In the genomic region with DNA sequence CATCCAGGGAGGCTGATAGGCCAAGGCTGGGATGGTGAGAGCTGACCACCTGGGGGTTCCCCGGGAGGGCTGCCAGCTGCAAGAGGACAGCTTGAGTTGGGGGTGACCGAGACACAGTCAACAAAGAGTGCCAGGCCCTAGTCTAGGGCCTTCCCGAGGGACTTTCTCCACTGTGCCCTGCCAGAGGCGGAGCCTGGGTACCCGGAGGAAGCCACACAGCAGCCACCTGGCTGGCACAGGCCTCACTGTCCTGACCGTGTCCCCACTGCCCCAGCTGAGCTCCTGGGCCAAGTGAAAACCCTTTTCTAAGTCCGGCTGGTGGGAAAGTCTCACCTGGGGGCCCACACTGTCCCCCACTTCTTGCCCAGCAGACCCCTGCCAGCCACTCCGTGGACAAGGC, we compare ENCODE assay signal across 30 cellular contexts.
DNase-seq lines count a peak whose midpoint lies in the region; ATAC-seq, FAIRE-seq and TF ChIP-seq lines count a peak whose summit lies in the region.
"Had no signal": no experiment of that assay in that cellular context is flagged by ENCODE, and none has a peak within 500 bp of the region (broad histone marks: within the 10 kb centered on the region; RNA-seq: fewer than 3 reads in every experiment).

No MANE protein-coding gene starts in this region.

- no peaks in the 10 kb centered on the region for H3K27me3 ChIP-seq in right cardiac atrium (ENCODE audit: control insufficient read depth, insufficient read depth)
- H3K27me3 ChIP-seq in NT2/D1 (ENCODE audit: insufficient read depth, insufficient read length): no peaks in the 10 kb centered on the region
- H3K27me3 ChIP-seq in Peyer's patch: no peaks in the 10 kb centered on the region
- H3K27me3 ChIP-seq: ascending aorta, cardiac muscle cell, pancreas, upper lobe of right lung had no signal

- peaks cover 14% of the 10 kb centered on the region for H3K4me1 ChIP-seq in right cardiac atrium (ENCODE audit: control insufficient read depth, insufficient read depth, low read length)
- peaks cover 22% of the 10 kb centered on the region for H3K4me1 ChIP-seq in NT2/D1 (ENCODE audit: insufficient read depth, insufficient read length)
- H3K4me1 ChIP-seq in kidney (ENCODE audit: control insufficient read depth in 1 of 2, insufficient read depth in 1 of 2, low read depth in 1 of 2, low read length in 2 of 2): peaks cover 5 to 13% of the 10 kb centered on the region in 2 donors
- peaks cover 0 to 25% (median 0%) of the 10 kb centered on the region in 4 donors for H3K4me1 ChIP-seq in Peyer's patch
- H3K4me1 ChIP-seq: A549, ascending aorta had no signal

- CTCF ChIA-PET in RWPE1 (lab: Yijun Ruan, JAX): no interaction called here

- H3K36me3 ChIP-seq in NT2/D1 (ENCODE audit: insufficient read depth, insufficient read length, low read length): no peaks in the 10 kb centered on the region
- H3K36me3 ChIP-seq in kidney (ENCODE audit: control insufficient read depth in 1 of 2, insufficient read depth in 2 of 2, low read length in 2 of 2): no peaks in the 10 kb centered on the region
- no peaks in the 10 kb centered on the region for H3K36me3 ChIP-seq in Peyer's patch
- H3K36me3 ChIP-seq: cardiac muscle cell, pancreas, upper lobe of right lung had no signal

- DNase-seq in right cardiac atrium (peak in 2 of 3 donors; percentile 31 to 34), Right ventricle myocardium superior (no peak), NT2/D1 (ENCODE audit: low read depth, low spot score) (no peak), kidney (peak; percentile 47), RWPE1 (ENCODE audit: low spot score) (no peak), GM12891 (ENCODE audit: insufficient read length, low spot score) (no peak), Peyer's patch (no peak)
- no peak for DNase-seq in stimulated activated naive CD8-positive, alpha-beta T cell treated with anti-CD3 and anti-CD28 coated beads, Interleukin-15, amount 100 ng/mL, for 72 hours
- DNase-seq: activated CD4-positive, alpha-beta T cell treated with anti-CD3 and anti-CD28 coated beads for 48 hours; activated effector memory CD4-positive, alpha-beta T cell treated with Interleukin-2 at 50 U/mL for 16 hours; activated T-cell treated with anti-CD3 and anti-CD28 coated beads, Interleukin-2, amount 50 U/mL, for 1 hour; CD4-positive, alpha-beta T cell; effector CD4-positive, alpha-beta T cell; hippocampal formation; left cardiac atrium; NCI-H1105; NCI-H1930; NCI-H526 treated with DMSO at 0.1 percent for 48 hours; stimulated activated CD4-positive, alpha-beta T cell treated with anti-CD3 and anti-CD28 coated beads, Interleukin-1b, Interleukin-23, amount 100 ng/mL, for 48 hours; stimulated activated naive CD4-positive, alpha-beta T cell treated with Interleukin-2 at 50 U/mL for 16 hours; T1000; upper lobe of right lung had no signal

- ATAC-seq in right cardiac atrium (no peak), Right ventricle myocardium superior (ENCODE audit: poor library complexity) (no peak)
- no peak for ATAC-seq in stimulated activated naive CD8-positive, alpha-beta T cell treated with anti-CD3 and anti-CD28 coated beads, Interleukin-15, amount 100 ng/mL, for 72 hours
- ATAC-seq: A549; activated naive CD4-positive, alpha-beta T cell treated with anti-CD3 and anti-CD28 coated beads, Interleukin-2, amount 50 U/mL, for 72 hours; left cardiac atrium; upper lobe of right lung had no signal

- POLR2A ChIA-PET in RWPE1 (lab: Yijun Ruan, JAX; ENCODE audit: low non-redundant PET): no interaction called here

- H3K9ac ChIP-seq in NT2/D1 (ENCODE audit: insufficient read length, low read depth) (peak overlapping the region; percentile 4), kidney (ENCODE audit: low read length in 2 of 2) (no peak overlapping the region)
- H3K9ac ChIP-seq: GM23248 had no signal

- 87% methylated on average over 8 of the region's 8 CpGs for WGBS in right cardiac atrium

- no peaks in the 10 kb centered on the region for H3K27me3 Mint-ChIP-seq in stimulated activated naive CD8-positive, alpha-beta T cell treated with anti-CD3 and anti-CD28 coated beads, Interleukin-15, amount 100 ng/mL, for 72 hours
- H3K27me3 Mint-ChIP-seq: CD4-positive, alpha-beta T cell had no signal

- intact Hi-C loops in right cardiac atrium (cut with DNase I): no loop called here
- intact Hi-C loops in Right ventricle myocardium superior (cut with DNase I): no loop called here
- intact Hi-C loops in kidney (cut with DNase I): no loop called here

- TF ChIP-seq POLR2A in GM12891 (IDR thresholded peaks at IDR 0.05; ENCODE audit: low read depth, low read length) (no peak), Peyer's patch (IDR thresholded peaks at IDR 0.05) (no peak)

- FAIRE-seq in kidney (lab: Jason Lieb, UNC): no peak
- no peak for FAIRE-seq in GM12891 (lab: Jason Lieb, UNC)
- FAIRE-seq: A549, colon, pancreas had no signal

- no peak overlapping the region for H3K27ac Mint-ChIP-seq in stimulated activated naive CD8-positive, alpha-beta T cell treated with anti-CD3 and anti-CD28 coated beads, Interleukin-15, amount 100 ng/mL, for 72 hours
- H3K27ac Mint-ChIP-seq: activated naive CD4-positive, alpha-beta T cell treated with anti-CD3 and anti-CD28 coated beads, Interleukin-2, amount 50 U/mL, for 72 hours; CD4-positive, alpha-beta T cell had no signal

- peaks cover 0 to 7% of the 10 kb centered on the region in 2 donors for H3K9me3 Mint-ChIP-seq in stimulated activated naive CD8-positive, alpha-beta T cell treated with anti-CD3 and anti-CD28 coated beads, Interleukin-15, amount 100 ng/mL, for 72 hours
- H3K9me3 Mint-ChIP-seq: activated naive CD4-positive, alpha-beta T cell treated with anti-CD3 and anti-CD28 coated beads, Interleukin-2, amount 50 U/mL, for 72 hours; CD4-positive, alpha-beta T cell had no signal

- TF ChIP-seq CTCF in kidney (IDR thresholded peaks at IDR 0.05; ENCODE audit: borderline replicate concordance, extremely low read depth, insufficient read depth): no peak
- TF ChIP-seq CTCF in RWPE1 (conservative IDR thresholded peaks at IDR 0.05; ENCODE audit: low read depth): no peak
- no peak for TF ChIP-seq CTCF in Peyer's patch (IDR thresholded peaks at IDR 0.05)

- H3K4me1 Mint-ChIP-seq in stimulated activated naive CD8-positive, alpha-beta T cell treated with anti-CD3 and anti-CD28 coated beads, Interleukin-15, amount 100 ng/mL, for 72 hours: peaks cover 8% of the 10 kb centered on the region

- H3K4me3 ChIP-seq in right cardiac atrium (ENCODE audit: low read length) (no peak overlapping the region), NT2/D1 (ENCODE audit: insufficient read length, low read depth) (no peak overlapping the region), kidney (ENCODE audit: low read length in 2 of 2) (no peak overlapping the region), Peyer's patch (no peak overlapping the region)
- H3K4me3 ChIP-seq: A549, ascending aorta, cardiac muscle cell, GM23248, lung, pancreas, upper lobe of right lung had no signal

- H3K27ac ChIP-seq in right cardiac atrium (ENCODE audit: low read length): no peak overlapping the region
- H3K27ac ChIP-seq in kidney (ENCODE audit: low read depth in 2 of 2, low read length in 2 of 2): no peak overlapping the region
- H3K27ac ChIP-seq in RWPE1: no peak overlapping the region
- peak overlapping the region in 1 of 4 donors; percentile 13 for H3K27ac ChIP-seq in Peyer's patch
- H3K27ac ChIP-seq: A549, ascending aorta, GM23248, pancreas, upper lobe of right lung had no signal

- H3K9me3 ChIP-seq in right cardiac atrium (ENCODE audit: control insufficient read depth, low read length) (no peaks in the 10 kb centered on the region), NT2/D1 (ENCODE audit: insufficient read depth, low read length) (peaks cover 20% of the 10 kb centered on the region), kidney (ENCODE audit: control insufficient read depth in 1 of 2, low read length in 2 of 2) (peaks cover 0 to 4% of the 10 kb centered on the region in 2 donors), Peyer's patch (no peaks in the 10 kb centered on the region)
- H3K9me3 ChIP-seq: pancreas, upper lobe of right lung had no signal

- H3K4me3 Mint-ChIP-seq in stimulated activated naive CD8-positive, alpha-beta T cell treated with anti-CD3 and anti-CD28 coated beads, Interleukin-15, amount 100 ng/mL, for 72 hours: no peak overlapping the region
- H3K4me3 Mint-ChIP-seq: CD4-positive, alpha-beta T cell had no signal

TF ChIP-seq in GM12891, 5 proteins besides CTCF, POLR2A, EP300 and RAD21:
- TF ChIP-seq SPI1 (IDR thresholded peaks at IDR 0.05; ENCODE audit: low read depth, low read length): no peak
- no peak for TF ChIP-seq PAX5 (IDR thresholded peaks at IDR 0.05; ENCODE audit: insufficient read depth, low read length, severe bottlenecking)
- no peak for TF ChIP-seq POLR2AphosphoS5 (IDR thresholded peaks at IDR 0.05; ENCODE audit: low read depth, low read length)
- no peak for TF ChIP-seq POU2F2 (IDR thresholded peaks at IDR 0.05; ENCODE audit: low read depth, low read length)
- TF ChIP-seq TAF1 (IDR thresholded peaks at IDR 0.05; ENCODE audit: low read depth, low read length): no peak
TF ChIP-seq in GM12891: peak in this region for 0.

Comparison
In these comparisons a context has a peak if more than half of its experiments do, and no peak if none do; other contexts are left out.
1. DNase-seq: peak in right cardiac atrium (2 of 3) and kidney (single experiment); none in Right ventricle myocardium superior (single experiment), NT2/D1 (single experiment), RWPE1 (single experiment), GM12891 (single experiment), Peyer's patch (0 of 3) and stimulated activated naive CD8-positive, alpha-beta T cell treated with anti-CD3 and anti-CD28 coated beads, Interleukin-15, amount 100 ng/mL, for 72 hours (0 of 2).